Comparison of ENCODE assay signal across 9 cellular contexts in the genomic region with DNA sequence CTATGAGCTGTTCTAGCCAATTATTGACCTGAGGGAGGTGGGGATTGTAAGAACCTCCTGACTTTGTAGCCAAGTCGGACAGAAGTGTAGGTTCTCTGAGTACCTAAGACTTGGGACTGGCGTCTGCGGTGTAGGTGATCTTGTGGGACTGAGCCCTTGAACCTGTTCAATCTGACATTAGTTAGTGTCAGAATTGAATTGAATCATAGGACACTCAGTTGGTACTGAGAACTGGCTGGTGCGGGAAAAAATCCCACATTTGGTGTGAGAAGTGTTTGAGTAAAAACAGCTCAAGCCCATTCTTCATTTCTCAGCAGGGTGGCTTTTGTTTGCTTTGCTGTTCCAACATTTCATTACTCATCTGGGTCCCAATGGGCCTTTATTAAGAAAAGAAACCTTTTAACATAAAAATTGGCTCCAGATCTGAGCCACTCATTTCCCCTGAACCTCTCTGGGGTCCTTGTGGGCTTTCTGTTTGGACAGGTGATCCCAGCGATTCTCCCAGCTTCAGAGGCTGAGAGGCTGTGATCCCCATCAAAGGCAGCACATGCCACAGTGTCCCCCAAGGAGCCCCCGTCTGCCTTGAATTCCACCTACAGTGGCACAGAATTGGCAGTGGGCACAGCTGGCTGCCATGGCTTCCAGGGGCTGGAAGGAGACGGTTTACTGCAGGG.
DNase-seq lines count a peak whose midpoint lies in the region; ATAC-seq and TF ChIP-seq lines count a peak whose summit lies in the region.
"Had no signal": no experiment of that assay in that cellular context is flagged by ENCODE, and none has a peak within 500 bp of the region (broad histone marks: within the 10 kb centered on the region; RNA-seq: fewer than 3 reads in every experiment).

No MANE protein-coding gene starts in this region.

- H4K5ac ChIP-seq in IMR-90 (ENCODE audit: low read depth, low read length): no peak overlapping the region

- H3K4me3 Mint-ChIP-seq in stimulated activated naive B cell treated with anti-CD40 and anti-IgM and Interleukin-4, amounts not matched to agents 10 μg/mL and 1 μg/mL and 100 μg/mL, for 72 hours: no peak overlapping the region
- H3K4me3 Mint-ChIP-seq: activated T-cell treated with anti-CD3 and anti-CD28 coated beads, Interleukin-2, amount 50 U/mL, for 4 hours had no signal

- peaks cover 20 to 23% of the 10 kb centered on the region in 2 donors for H3K27me3 Mint-ChIP-seq in stimulated activated naive B cell treated with anti-CD40 and anti-IgM and Interleukin-4, amounts not matched to agents 10 μg/mL and 1 μg/mL and 100 μg/mL, for 72 hours

- H3K27ac ChIP-seq in IMR-90 (ENCODE audit: insufficient read depth, low read length) (no peak overlapping the region), lung (ENCODE audit: low read depth in 1 of 2, low read length in 1 of 2) (peak overlapping the region in 1 of 2 donors; percentile 76)

- H2BK15ac ChIP-seq in IMR-90 (ENCODE audit: low read depth, low read length): peak overlapping the region; percentile 19; the same call in 1 of the 3 replicates

- H3K36me3 ChIP-seq in IMR-90 (ENCODE audit: control insufficient read depth, insufficient read depth, low read length) (no peaks in the 10 kb centered on the region), lung (ENCODE audit: control insufficient read depth in 2 of 2, insufficient read depth in 2 of 2, low read length in 2 of 2) (no peaks in the 10 kb centered on the region)

- no peak overlapping the region for H2BK5ac ChIP-seq in IMR-90 (ENCODE audit: low read depth, low read length, poor library complexity, severe bottlenecking)

- BruUV-seq in IMR-90 (replicated peaks; lab: Mats Ljungman, UMichigan): no TSS peak

- no CpG with 5 or more reads among the region's 7 CpGs for WGBS in IMR-90 (ENCODE audit: extremely low coverage in 2 of 2, insufficient read length in 1 of 2), 2 experiments
- WGBS in lung, 2 donors: 64 to 78% methylated on average over 7 of the region's 7 CpGs

- POLR2A ChIA-PET in IMR-90 (lab: Charles Lee; ENCODE audit: unreplicated experiment): no interaction called here

- intact Hi-C loops in IMR-90 (cut with micrococcal nuclease): no loop called here

- H2AK5ac ChIP-seq in IMR-90 (ENCODE audit: low read depth, low read length): peak overlapping the region; percentile 70; the same call in 1 of the 2 replicates

- H3K9me3 Mint-ChIP-seq in stimulated activated naive B cell treated with anti-CD40 and anti-IgM and Interleukin-4, amounts not matched to agents 10 μg/mL and 1 μg/mL and 100 μg/mL, for 72 hours: peaks cover 0 to 1% of the 10 kb centered on the region in 2 donors
- H3K9me3 Mint-ChIP-seq: activated T-cell treated with anti-CD3 and anti-CD28 coated beads, Interleukin-2, amount 50 U/mL, for 4 hours had no signal

- no peak overlapping the region; the same call in 1 of the 2 replicates for H3K4ac ChIP-seq in IMR-90 (ENCODE audit: low read depth, low read length)

- no peaks in the 10 kb centered on the region for H3K27me3 ChIP-seq in IMR-90 (ENCODE audit: control insufficient read depth, insufficient read depth, low read length)
- H3K27me3 ChIP-seq in lung (ENCODE audit: control insufficient read depth, insufficient read depth): no peaks in the 10 kb centered on the region

- H2AK9ac ChIP-seq in IMR-90 (replicated peaks; ENCODE audit: low read depth, low read length, poor library complexity): peak overlapping the region; percentile 73

- no peak for TF ChIP-seq POLR2A in IMR-90 (IDR thresholded peaks at IDR 0.05; ENCODE audit: low read depth, low read length)

- DNase-seq in A172 (ENCODE audit: low spot score) (peak; percentile 84), IMR-90 (peak; percentile 36), cardiac fibroblast (ENCODE audit: low read depth in 2 of 2) (peak; percentile 64 to 94), lung (ENCODE audit: low spot score) (no peak), islet precursor cell (no peak)
- no peak for DNase-seq in stimulated activated naive B cell treated with anti-CD40 and anti-IgM and Interleukin-4, amounts not matched to agents 10 μg/mL and 1 μg/mL and 100 μg/mL, for 72 hours
- DNase-seq: activated T-cell treated with anti-CD3 and anti-CD28 coated beads, Interleukin-2, amount 50 U/mL, for 4 hours had no signal

- H3K4me1 ChIP-seq in IMR-90 (ENCODE audit: control insufficient read depth, insufficient read depth, low read length) (peaks cover 17% of the 10 kb centered on the region), lung (ENCODE audit: control insufficient read depth in 2 of 2, insufficient read depth in 2 of 2, low read length in 2 of 2) (peaks cover 0 to 2% of the 10 kb centered on the region in 2 donors)

- TF ChIP-seq RAD21 in IMR-90 (IDR thresholded peaks at IDR 0.05; ENCODE audit: low read length): no peak

- H2BK120ac ChIP-seq in IMR-90 (ENCODE audit: low read depth, low read length): peak overlapping the region; percentile 84; the same call in 1 of the 2 replicates

- no peak overlapping the region for H2AFZ ChIP-seq in IMR-90 (replicated peaks; ENCODE audit: low read length, poor library complexity)

- H3K23ac ChIP-seq in IMR-90 (ENCODE audit: low read depth, low read length): no peak overlapping the region

- H4K20me1 ChIP-seq in IMR-90 (ENCODE audit: insufficient read depth, low read length): no peaks in the 10 kb centered on the region

- H3K9me1 ChIP-seq in IMR-90 (ENCODE audit: insufficient read depth, low read length): peaks cover 11% of the 10 kb centered on the region; the same call in 1 of the 2 replicates

- H3K18ac ChIP-seq in IMR-90 (ENCODE audit: low read depth, low read length): no peak overlapping the region

- in situ Hi-C loops in IMR-90 (cut with MboI; ENCODE audit: low sequenced_read_pairs): loop anchor here (10.0 to 25.0 kb wide), 2 partner anchors 263 to 391 kb away; no protein-coding TSS in a partner anchor

- H3K9me3 ChIP-seq in IMR-90 (ENCODE audit: control insufficient read depth, insufficient read depth, low read length): no peaks in the 10 kb centered on the region
- H3K9me3 ChIP-seq in lung (ENCODE audit: control insufficient read depth in 2 of 2, insufficient read depth in 1 of 2, low read length in 1 of 2): no peaks in the 10 kb centered on the region

- no peak overlapping the region for H4K8ac ChIP-seq in IMR-90 (ENCODE audit: low read depth in 2 of 2, low read length in 2 of 2)

- H3K4me3 ChIP-seq in IMR-90 (ENCODE audit: insufficient read depth, low read depth, low read length): no peak overlapping the region
- no peak overlapping the region for H3K4me3 ChIP-seq in cardiac fibroblast (replicated peaks in 1 of 2; ENCODE audit: low read depth in 2 of 2, low read length in 2 of 2)
- no peak overlapping the region for H3K4me3 ChIP-seq in lung

- H2BK20ac ChIP-seq in IMR-90 (ENCODE audit: low read depth, low read length): peak overlapping the region; percentile 1; the same call in 1 of the 2 replicates

- H3K14ac ChIP-seq in IMR-90 (replicated peaks; ENCODE audit: low read depth, low read length): no peak overlapping the region; the same call in 1 of the 2 replicates

- H3K27ac Mint-ChIP-seq in stimulated activated naive B cell treated with anti-CD40 and anti-IgM and Interleukin-4, amounts not matched to agents 10 μg/mL and 1 μg/mL and 100 μg/mL, for 72 hours: no peak overlapping the region

- H3K4me1 Mint-ChIP-seq in stimulated activated naive B cell treated with anti-CD40 and anti-IgM and Interleukin-4, amounts not matched to agents 10 μg/mL and 1 μg/mL and 100 μg/mL, for 72 hours: no peaks in the 10 kb centered on the region

- H3K9ac ChIP-seq in IMR-90 (ENCODE audit: low read depth, low read length): no peak overlapping the region

- H3K4me2 ChIP-seq in IMR-90 (ENCODE audit: low read depth, low read length): no peak overlapping the region

- no peak for ATAC-seq in IMR-90 (ENCODE audit: low read depth)
- ATAC-seq in lung (ENCODE audit: insufficient read depth, low FRiP score): peak; percentile 50
- no peak for ATAC-seq in stimulated activated naive B cell treated with anti-CD40 and anti-IgM and Interleukin-4, amounts not matched to agents 10 μg/mL and 1 μg/mL and 100 μg/mL, for 72 hours (replicated peaks)
- no peak for ATAC-seq in GM18870 (IDR thresholded peaks at IDR 0.05; ENCODE audit: unreplicated experiment)
- no peak for ATAC-seq in GM21825 (IDR thresholded peaks at IDR 0.05; ENCODE audit: unreplicated experiment)
- ATAC-seq: activated T-cell treated with anti-CD3 and anti-CD28 coated beads, Interleukin-2, amount 50 U/mL, for 4 hours had no signal

- dilution Hi-C loops in IMR-90 (cut with HindIII; ENCODE audit: low sequenced_read_pairs, unreplicated experiment): no loop called here

- TF ChIP-seq CTCF in IMR-90 (conservative IDR thresholded peaks at IDR 0.05; ENCODE audit: low read depth, low read length) (no peak), cardiac fibroblast (IDR thresholded peaks at IDR 0.05; ENCODE audit: low read depth, low read length) (no peak), lung (IDR thresholded peaks at IDR 0.05; ENCODE audit: control extremely low read depth, extremely low read depth) (no peak)

- peaks cover 0 to 3% of the 10 kb centered on the region in 2 donors for H3K36me3 Mint-ChIP-seq in stimulated activated naive B cell treated with anti-CD40 and anti-IgM and Interleukin-4, amounts not matched to agents 10 μg/mL and 1 μg/mL and 100 μg/mL, for 72 hours

- CTCF ChIA-PET in IMR-90 (lab: Yijun Ruan, JAX): interaction anchor here (1.2 kb wide), 1 partner anchor 403 kb away, joined by 4 read pairs; no protein-coding TSS in a partner anchor

- H3K79me1 ChIP-seq in IMR-90 (ENCODE audit: low read depth in 1 of 2, low read length in 2 of 2): peaks cover 0 to 4% of the 10 kb centered on the region in 2 experiments; a peak in 1 of 4 replicates

- H4K91ac ChIP-seq in IMR-90 (ENCODE audit: insufficient read depth, low read depth, low read length): no peak overlapping the region

- no peak overlapping the region for H3K56ac ChIP-seq in IMR-90 (ENCODE audit: extremely low read depth, insufficient read depth, low read length)

TF ChIP-seq in IMR-90, 13 proteins besides CTCF, POLR2A, EP300 and RAD21 (continues in another document):
- no peak for TF ChIP-seq BHLHE40 (IDR thresholded peaks at IDR 0.05; ENCODE audit: low read depth, low read length)
- TF ChIP-seq CHD1 (IDR thresholded peaks at IDR 0.05; ENCODE audit: low read depth, low read length): no peak
- TF ChIP-seq MXI1 (IDR thresholded peaks at IDR 0.05; ENCODE audit: borderline replicate concordance, low read depth, low read length): no peak
- TF ChIP-seq, protein P1, sequence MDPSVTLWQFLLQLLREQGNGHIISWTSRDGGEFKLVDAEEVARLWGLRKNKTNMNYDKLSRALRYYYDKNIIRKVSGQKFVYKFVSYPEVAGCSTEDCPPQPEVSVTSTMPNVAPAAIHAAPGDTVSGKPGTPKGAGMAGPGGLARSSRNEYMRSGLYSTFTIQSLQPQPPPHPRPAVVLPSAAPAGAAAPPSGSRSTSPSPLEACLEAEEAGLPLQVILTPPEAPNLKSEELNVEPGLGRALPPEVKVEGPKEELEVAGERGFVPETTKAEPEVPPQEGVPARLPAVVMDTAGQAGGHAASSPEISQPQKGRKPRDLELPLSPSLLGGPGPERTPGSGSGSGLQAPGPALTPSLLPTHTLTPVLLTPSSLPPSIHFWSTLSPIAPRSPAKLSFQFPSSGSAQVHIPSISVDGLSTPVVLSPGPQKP (IDR thresholded peaks at IDR 0.05; ENCODE audit: borderline replicate concordance, low read depth, low read length): no peak
- TF ChIP-seq RCOR1 (IDR thresholded peaks at IDR 0.05; ENCODE audit: insufficient replicate concordance, low read length): no peak

Comparison
In these comparisons a context has a peak if more than half of its experiments do, and no peak if none do; other contexts are left out.
1. DNase-seq: peak in A172 (single experiment), IMR-90 (single experiment) and cardiac fibroblast (2 of 2); none in lung (single experiment), stimulated activated naive B cell treated with anti-CD40 and anti-IgM and Interleukin-4, amounts not matched to agents 10 μg/mL and 1 μg/mL and 100 μg/mL, for 72 hours (single experiment) and islet precursor cell (single experiment).